ENCODE assay signal across 8 cellular contexts in genomic region chr5:175479125-175479881, GRCh38. TPM values are rescaled to one million over a fixed set of nuclear protein-coding genes. Genes with fewer than 3 reads are reported as not detected.
DNase-seq lines count a peak whose midpoint lies in the region; TF ChIP-seq lines count a peak whose summit lies in the region.

No MANE protein-coding gene starts in this region.

- POLR2A ChIA-PET in activated CD4-positive, alpha-beta T cell treated with anti-CD3 and anti-CD28 coated beads, Interleukin-2, amount 10 ng/mL, durations not matched to agents 7 days and 5 days (lab: Charles Lee): no interaction called here

- H3K4me1 ChIP-seq in KMS-11 (ENCODE audit: low read depth, poor library complexity, severe bottlenecking): peaks cover 7% of the 10 kb centered on the region
- H3K4me1 ChIP-seq in mononuclear cell (ENCODE audit: insufficient read depth, low read length): peaks cover 51% of the 10 kb centered on the region

- peaks cover 15% of the 10 kb centered on the region for H3K27me3 Mint-ChIP-seq in activated CD4-positive, alpha-beta T cell treated with anti-CD3 and anti-CD28 coated beads, Interleukin-2, amount 10 ng/mL, durations not matched to agents 7 days and 5 days

- peak overlapping the region; percentile 93 for H3K27ac Mint-ChIP-seq in activated CD4-positive, alpha-beta T cell treated with anti-CD3 and anti-CD28 coated beads, Interleukin-2, amount 10 ng/mL, durations not matched to agents 7 days and 5 days

- H3K9me3 ChIP-seq in mononuclear cell (ENCODE audit: low read depth, low read length): no peaks in the 10 kb centered on the region

- peak overlapping the region; percentile 85 for H3K9ac ChIP-seq in KMS-11

- H3K4me1 Mint-ChIP-seq in activated CD4-positive, alpha-beta T cell treated with anti-CD3 and anti-CD28 coated beads, Interleukin-2, amount 10 ng/mL, durations not matched to agents 7 days and 5 days: peaks cover 50% of the 10 kb centered on the region

- CTCF ChIA-PET in activated CD4-positive, alpha-beta T cell treated with anti-CD3 and anti-CD28 coated beads, Interleukin-2, amount 10 ng/mL, durations not matched to agents 7 days and 5 days (lab: Charles Lee): interaction anchor here (0.6 to 1.4 kb wide), 3 partner anchors 11 to 47 kb away, joined by 3 to 10 read pairs (median 4); no protein-coding TSS in a partner anchor

- peak overlapping the region; percentile 88 for H3K4me3 Mint-ChIP-seq in activated CD4-positive, alpha-beta T cell treated with anti-CD3 and anti-CD28 coated beads, Interleukin-2, amount 10 ng/mL, durations not matched to agents 7 days and 5 days

- H3K36me3 Mint-ChIP-seq in activated CD4-positive, alpha-beta T cell treated with anti-CD3 and anti-CD28 coated beads, Interleukin-2, amount 10 ng/mL, durations not matched to agents 7 days and 5 days (ENCODE audit: low read depth): peaks cover 48% of the 10 kb centered on the region

- H3K27ac ChIP-seq in KMS-11: peak overlapping the region; percentile 36; the same call in 1 of the 2 replicates

- H3K4me3 ChIP-seq in KMS-11 (IDR thresholded peaks at IDR 0.05; ENCODE audit: insufficient read depth, low read depth, low read length) (no peak overlapping the region), cardiac fibroblast (replicated peaks in 1 of 2; ENCODE audit: low read depth in 2 of 2, low read length in 2 of 2) (peak overlapping the region; percentile 63 to 84), mononuclear cell (ENCODE audit: low read length) (peak overlapping the region; percentile 73)

- H3K27me3 ChIP-seq in KMS-11 (ENCODE audit: insufficient read depth, low read depth): no peaks in the 10 kb centered on the region
- no peaks in the 10 kb centered on the region for H3K27me3 ChIP-seq in mononuclear cell (ENCODE audit: insufficient read depth, low read length)

- no peak for DNase-seq in activated CD4-positive, alpha-beta T cell treated with anti-CD3 and anti-CD28 coated beads, Interleukin-2, amount 10 ng/mL, durations not matched to agents 7 days and 5 days
- DNase-seq in activated CD4-positive, alpha-beta T cell treated with anti-CD3 and anti-CD28 coated beads for 1 hour: no peak
- no peak for DNase-seq in cardiac fibroblast (ENCODE audit: low read depth in 2 of 2)
- DNase-seq in activated CD4-positive, CD25-positive, alpha-beta regulatory T cell treated with anti-CD3 and anti-CD28 coated beads, Interleukin-2, amount 50 U/mL, for 72 hours: no peak
- no peak for DNase-seq in stimulated activated CD8-positive, alpha-beta memory T cell treated with anti-CD3 and anti-CD28 coated beads, Interleukin-4, amount 100 ng/mL, for 48 hours
- DNase-seq in stimulated activated naive CD4-positive, alpha-beta T cell treated with Interleukin-2 at 50 U/mL for 16 hours (lab: John Stamatoyannopoulos, UW): no peak

- H3K4me2 ChIP-seq in KMS-11: peak overlapping the region; percentile 66

- no peaks in the 10 kb centered on the region for H3K9me3 Mint-ChIP-seq in activated CD4-positive, alpha-beta T cell treated with anti-CD3 and anti-CD28 coated beads, Interleukin-2, amount 10 ng/mL, durations not matched to agents 7 days and 5 days

- no peak for TF ChIP-seq CTCF in KMS-11 (conservative IDR thresholded peaks at IDR 0.05; ENCODE audit: low read depth, low read length)
- no peak for TF ChIP-seq CTCF in cardiac fibroblast (IDR thresholded peaks at IDR 0.05; ENCODE audit: low read depth, low read length)

- H2AFZ ChIP-seq in KMS-11 (ENCODE audit: low read depth): 0 out of 2 replicates have a peak overlapping the region, but pooled peaks have one; percentile 30

- H4K20me1 ChIP-seq in KMS-11 (ENCODE audit: insufficient read depth): no peaks in the 10 kb centered on the region

- peaks cover 52% of the 10 kb centered on the region for H3K79me2 ChIP-seq in KMS-11 (ENCODE audit: insufficient read depth, low read depth)

- H3K36me3 ChIP-seq in KMS-11 (ENCODE audit: insufficient read depth): no peaks in the 10 kb centered on the region

RNA-seq across cellular contexts. Expression of gene SFXN1, which starts 0.9 kb away (rescaled TPM):
- 100 to 1,000 TPM; 149 to 163 TPM for total RNA-seq in activated CD4-positive, alpha-beta T cell treated with anti-CD3 and anti-CD28 coated beads, Interleukin-2, amount 10 ng/mL, durations not matched to agents 7 days and 5 days
- total RNA-seq in mononuclear cell: 110 TPM

RNA-seq across cellular contexts. Expression of gene DRD1, which starts 35.3 kb away (rescaled TPM):
- total RNA-seq in activated CD4-positive, alpha-beta T cell treated with anti-CD3 and anti-CD28 coated beads, Interleukin-2, amount 10 ng/mL, durations not matched to agents 7 days and 5 days: not detected
- not detected for total RNA-seq in mononuclear cell
